In genomic region chr18:78905334-78905733, GRCh38 we compare ENCODE assay signal across 28 cellular contexts.
"Had no signal": no experiment of that assay in that cellular context is flagged by ENCODE, and none has a peak within 500 bp of the region (broad histone marks: within the 10 kb centered on the region; RNA-seq: fewer than 3 reads in every experiment).

No MANE protein-coding gene starts in this region.

- H3K27me3 ChIP-seq: neutrophil, pancreas, right lobe of liver, thyroid gland, tibial nerve, upper lobe of left lung, uterus had no signal

- H3K4me3 Mint-ChIP-seq: naive thymus-derived CD8-positive, alpha-beta T cell; natural killer cell treated with Interleukin-12 subunit alpha and Interleukin-12 subunit beta and Interleukin-15 and Interleukin-18, amount 100 ng/mL, for 72 hours; nephron progenitor cell; neural crest cell; stimulated activated effector memory CD8-positive, alpha-beta T cell treated with anti-CD3 and anti-CD28 coated beads, Interleukin-12 subunit alpha, Interleukin-12 subunit beta, amount 100 ng/mL, for 72 hours; stimulated activated naive B cell treated with anti-CD40 and anti-IgM and Interleukin-4, amounts not matched to agents 10 μg/mL and 1 μg/mL and 100 μg/mL, for 72 hours; stimulated activated naive CD8-positive, alpha-beta T cell treated with anti-CD3 and anti-CD28 coated beads, Interleukin-15, Interleukin-2, amounts not matched to agents 100 ng/mL and 50 ng/mL, for 24 hours had no signal

- ATAC-seq: naive thymus-derived CD8-positive, alpha-beta T cell; natural killer cell treated with Interleukin-12 subunit alpha and Interleukin-12 subunit beta and Interleukin-15 and Interleukin-18, amount 100 ng/mL, for 72 hours; pancreas; psoas muscle; right cardiac atrium; right lobe of liver; stimulated activated effector memory CD8-positive, alpha-beta T cell treated with anti-CD3 and anti-CD28 coated beads, Interleukin-12 subunit alpha, Interleukin-12 subunit beta, amount 100 ng/mL, for 72 hours; stimulated activated naive B cell treated with anti-CD40 and anti-IgM and Interleukin-4, amounts not matched to agents 10 μg/mL and 1 μg/mL and 100 μg/mL, for 72 hours had no signal

- H3K4me1 ChIP-seq: pancreas, psoas muscle, right lobe of liver, sigmoid colon, stomach, thyroid gland, tibial nerve, upper lobe of left lung, uterus had no signal

- H3K27ac ChIP-seq: neutrophil, pancreas, psoas muscle, right lobe of liver, sigmoid colon, stomach, thoracic aorta, thyroid gland, tibial nerve, upper lobe of left lung, uterus had no signal

- H3K27ac Mint-ChIP-seq: naive thymus-derived CD8-positive, alpha-beta T cell; natural killer cell treated with Interleukin-12 subunit alpha and Interleukin-12 subunit beta and Interleukin-15 and Interleukin-18, amount 100 ng/mL, for 72 hours; nephron progenitor cell; progenitor cell of endocrine pancreas; stimulated activated effector memory CD8-positive, alpha-beta T cell treated with anti-CD3 and anti-CD28 coated beads, Interleukin-12 subunit alpha, Interleukin-12 subunit beta, amount 100 ng/mL, for 72 hours; stimulated activated naive B cell treated with anti-CD40 and anti-IgM and Interleukin-4, amounts not matched to agents 10 μg/mL and 1 μg/mL and 100 μg/mL, for 72 hours; stimulated activated naive CD8-positive, alpha-beta T cell treated with anti-CD3 and anti-CD28 coated beads, Interleukin-15, Interleukin-2, amounts not matched to agents 100 ng/mL and 50 ng/mL, for 24 hours had no signal

- H3K36me3 ChIP-seq: neutrophil, pancreas, right lobe of liver, sigmoid colon, stomach, thoracic aorta, thyroid gland, tibial nerve, upper lobe of left lung, uterus had no signal

- H3K36me3 Mint-ChIP-seq: natural killer cell treated with Interleukin-12 subunit alpha and Interleukin-12 subunit beta and Interleukin-15 and Interleukin-18, amount 100 ng/mL, for 72 hours; stimulated activated effector memory CD8-positive, alpha-beta T cell treated with anti-CD3 and anti-CD28 coated beads, Interleukin-12 subunit alpha, Interleukin-12 subunit beta, amount 100 ng/mL, for 72 hours; stimulated activated naive B cell treated with anti-CD40 and anti-IgM and Interleukin-4, amounts not matched to agents 10 μg/mL and 1 μg/mL and 100 μg/mL, for 72 hours had no signal

- H3K4me1 Mint-ChIP-seq: neural crest cell; stimulated activated naive B cell treated with anti-CD40 and anti-IgM and Interleukin-4, amounts not matched to agents 10 μg/mL and 1 μg/mL and 100 μg/mL, for 72 hours had no signal

- DNase-seq: naive thymus-derived CD8-positive, alpha-beta T cell; nephron progenitor cell; nucleus accumbens; pancreas; psoas muscle; right cardiac atrium; sigmoid colon; small intestine; stimulated activated CD4-positive, alpha-beta T cell treated with anti-CD3 and anti-CD28 coated beads, Interleukin-15, amount 100 ng/mL, for 24 hours; stimulated activated CD4-positive, alpha-beta T cell treated with anti-CD3 and anti-CD28 coated beads, Interleukin-2, amount 100 ng/mL, for 24 hours; stimulated activated CD4-positive, alpha-beta T cell treated with anti-CD3 and anti-CD28 coated beads, Interleukin-2, amount 100 ng/mL, for 48 hours; stimulated activated CD4-positive, alpha-beta T cell treated with anti-CD3 and anti-CD28 coated beads, Interleukin-4, amount 100 ng/mL, for 24 hours; stimulated activated naive B cell treated with anti-CD40 and anti-IgM and Interleukin-4, amounts not matched to agents 10 μg/mL and 1 μg/mL and 100 μg/mL, for 72 hours; stimulated activated naive CD4-positive, alpha-beta T cell treated with Interleukin-2 at 50 U/mL for 16 hours; stomach; thyroid gland; trophoblast cell; uterus had no signal

- H3K9me3 Mint-ChIP-seq: natural killer cell treated with Interleukin-12 subunit alpha and Interleukin-12 subunit beta and Interleukin-15 and Interleukin-18, amount 100 ng/mL, for 72 hours; nephron progenitor cell; neural crest cell; stimulated activated effector memory CD8-positive, alpha-beta T cell treated with anti-CD3 and anti-CD28 coated beads, Interleukin-12 subunit alpha, Interleukin-12 subunit beta, amount 100 ng/mL, for 72 hours; stimulated activated naive CD8-positive, alpha-beta T cell treated with anti-CD3 and anti-CD28 coated beads, Interleukin-15, Interleukin-2, amounts not matched to agents 100 ng/mL and 50 ng/mL, for 24 hours had no signal

- H3K4me3 ChIP-seq: pancreas, psoas muscle, right lobe of liver, sigmoid colon, stomach, thoracic aorta, thyroid gland, tibial nerve, upper lobe of left lung, uterus had no signal

- H3K9me3 ChIP-seq: neutrophil, pancreas, psoas muscle, right lobe of liver, sigmoid colon, thoracic aorta, thyroid gland, upper lobe of left lung, uterus had no signal
